In genomic region chrX:107726809-107727534, GRCh38 we compare ENCODE assay signal across 1 cellular context.
TF ChIP-seq lines count a peak whose summit lies in the region.

No MANE protein-coding gene starts in this region.

TF ChIP-seq in HepG2, 621 proteins besides CTCF, POLR2A, EP300 and RAD21:
- no peak for TF ChIP-seq THAP9 (CRISPR knock-in tag; IDR thresholded peaks at IDR 0.05; ENCODE audit: borderline replicate concordance)
- TF ChIP-seq ZNF800 (CRISPR knock-in tag; IDR thresholded peaks at IDR 0.05), result no peak
- TF ChIP-seq HHEX (CRISPR knock-in tag; IDR thresholded peaks at IDR 0.05), result peak; percentile 62; the same call in 1 of the 2 replicates
- 0 out of 2 replicates have a peak, but pooled peaks have one; percentile 20 for TF ChIP-seq PAXIP1 (CRISPR knock-in tag; conservative IDR thresholded peaks at IDR 0.05)
- TF ChIP-seq GATAD2A (CRISPR knock-in tag; IDR thresholded peaks at IDR 0.05), result peak; percentile 61; the same call in 1 of the 2 replicates
- no peak for TF ChIP-seq HINFP (CRISPR knock-in tag; IDR thresholded peaks at IDR 0.05; ENCODE audit: low read depth)
- TF ChIP-seq MNT (IDR thresholded peaks at IDR 0.05), result no peak
- TF ChIP-seq NR1H2 (CRISPR knock-in tag; IDR thresholded peaks at IDR 0.05; ENCODE audit: borderline replicate concordance, low read depth), result no peak
- peak; percentile 91 for TF ChIP-seq FOXA3 (CRISPR knock-in tag; IDR thresholded peaks at IDR 0.05)
- TF ChIP-seq ZNF792 (CRISPR knock-in tag; IDR thresholded peaks at IDR 0.05), result peak; percentile 68; the same call in 1 of the 2 replicates
- no peak for TF ChIP-seq CSRNP1 (CRISPR knock-in tag; IDR thresholded peaks at IDR 0.05)
- peak; percentile 62 for TF ChIP-seq ARID5B (CRISPR knock-in tag; IDR thresholded peaks at IDR 0.05)
- TF ChIP-seq FOXA1 (IDR thresholded peaks at IDR 0.05), result no peak
- peak; percentile 56; the same call in 1 of the 2 replicates for TF ChIP-seq FOXA1 (CRISPR knock-in tag; IDR thresholded peaks at IDR 0.05)
- no peak for TF ChIP-seq FOXP1 (IDR thresholded peaks at IDR 0.05)
- TF ChIP-seq FOXP1 (CRISPR knock-in tag; IDR thresholded peaks at IDR 0.05), result 0 out of 2 replicates have a peak, but pooled peaks have one; percentile 14
- TF ChIP-seq BCL6 (CRISPR knock-in tag; IDR thresholded peaks at IDR 0.05), result peak; percentile 59; the same call in 1 of the 2 replicates
TF ChIP-seq in HepG2: peak in this region for 9.
